ENCODE assay signal across 33 cellular contexts in the genomic region with DNA sequence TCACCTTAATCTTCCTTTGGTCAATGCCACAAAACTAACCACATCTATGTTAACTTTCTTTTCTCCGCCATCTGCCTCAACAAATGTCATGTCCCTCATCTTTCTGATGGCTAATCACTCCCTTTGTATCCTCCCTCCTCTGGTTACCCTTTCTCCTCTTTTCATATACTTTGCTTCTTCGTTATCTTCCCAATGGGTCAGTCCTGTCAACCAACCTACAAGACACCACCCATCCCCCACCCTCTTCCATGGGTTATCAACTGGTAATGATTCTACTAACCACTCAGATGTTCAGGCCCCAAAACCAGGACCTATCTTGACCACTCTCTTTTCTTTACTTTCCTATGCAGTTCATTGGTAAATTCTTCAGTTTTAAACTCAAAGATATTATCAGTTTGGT.
"Had no signal": no experiment of that assay in that cellular context is flagged by ENCODE, and none has a peak within 500 bp of the region (broad histone marks: within the 10 kb centered on the region; RNA-seq: fewer than 3 reads in every experiment).

No MANE protein-coding gene starts in this region.

- ATAC-seq: activated CD4-positive, CD25-positive, alpha-beta regulatory T cell treated with anti-CD3 and anti-CD28 coated beads, Interleukin-2, amount 50 U/mL, for 24 hours; activated naive CD4-positive, alpha-beta T cell treated with anti-CD3 and anti-CD28 coated beads, Interleukin-2, amount 50 U/mL, for 72 hours; activated naive CD8-positive, alpha-beta T cell treated with anti-CD3 and anti-CD28 coated beads, Interleukin-2, amount 50 U/mL, for 24 hours; activated T-cell treated with anti-CD3 and anti-CD28 coated beads, Interleukin-2, amount 50 U/mL, for 72 hours; body of pancreas; effector memory CD8-positive, alpha-beta T cell; gastroesophageal sphincter; heart right ventricle; T-cell had no signal

- H3K36me3 Mint-ChIP-seq: T-cell had no signal

- H3K4me3 ChIP-seq: adrenal gland, body of pancreas, esophagus squamous epithelium, gastroesophageal sphincter, heart right ventricle had no signal

- H3K9me3 Mint-ChIP-seq: activated B cell treated with CpG ODN at 0.5 μM for 24 hours; activated CD4-positive, alpha-beta memory T cell treated with anti-CD3 and anti-CD28 coated beads, Interleukin-2, amount 10 ng/mL, durations not matched to agents 7 days and 5 days; activated CD4-positive, alpha-beta T cell treated with anti-CD3 and anti-CD28 coated beads, Interleukin-2, amount 10 ng/mL, durations not matched to agents 7 days and 5 days; activated naive CD4-positive, alpha-beta T cell treated with anti-CD3 and anti-CD28 coated beads, Interleukin-2, amount 50 U/mL, for 72 hours; activated naive CD8-positive, alpha-beta T cell treated with anti-CD3 and anti-CD28 coated beads, Interleukin-2, amount 50 U/mL, for 24 hours; activated T-cell treated with anti-CD3 and anti-CD28 coated beads, Interleukin-2, amount 50 U/mL, for 24 hours; activated T-cell treated with anti-CD3 and anti-CD28 coated beads, Interleukin-2, amount 50 U/mL, for 72 hours; effector memory CD8-positive, alpha-beta T cell; T-cell; T-helper 1 cell treated with Interleukin-12 subunit alpha and Interleukin-12 subunit beta and Interleukin-4 antibody, amounts not matched to agents 30 μg/mL and 1 μg/mL, for 36 hours; T-helper 2 cell treated with Interferon-gamma antibody and Interleukin-4, amounts not matched to agents 5 μg/mL and 100 μg/mL, for 36 hours had no signal

- H3K36me3 ChIP-seq: adrenal gland, esophagus squamous epithelium, gastroesophageal sphincter, heart right ventricle, WERI-Rb-1 had no signal

- H3K27me3 ChIP-seq: adrenal gland, body of pancreas, esophagus squamous epithelium, gastroesophageal sphincter, heart right ventricle had no signal

- H3K9me3 ChIP-seq: adrenal gland, body of pancreas, esophagus squamous epithelium, gastroesophageal sphincter, heart right ventricle had no signal

- H3K27me3 Mint-ChIP-seq: activated B cell treated with CpG ODN at 0.5 μM for 24 hours; activated naive CD8-positive, alpha-beta T cell treated with anti-CD3 and anti-CD28 coated beads, Interleukin-2, amount 50 U/mL, for 24 hours; activated T-cell treated with anti-CD3 and anti-CD28 coated beads, Interleukin-2, amount 50 U/mL, for 24 hours had no signal

- H3K27ac ChIP-seq: adrenal gland, body of pancreas, esophagus squamous epithelium, gastroesophageal sphincter, heart right ventricle, WERI-Rb-1 had no signal

- FAIRE-seq: colon had no signal

- H3K27ac Mint-ChIP-seq: activated B cell treated with CpG ODN at 0.5 μM for 24 hours; activated CD4-positive, alpha-beta memory T cell treated with anti-CD3 and anti-CD28 coated beads, Interleukin-2, amount 10 ng/mL, durations not matched to agents 7 days and 5 days; activated CD4-positive, alpha-beta T cell treated with anti-CD3 and anti-CD28 coated beads, Interleukin-2, amount 10 ng/mL, durations not matched to agents 7 days and 5 days; activated naive CD4-positive, alpha-beta T cell treated with anti-CD3 and anti-CD28 coated beads, Interleukin-2, amount 50 U/mL, for 72 hours; activated naive CD8-positive, alpha-beta T cell treated with anti-CD3 and anti-CD28 coated beads, Interleukin-2, amount 50 U/mL, for 24 hours; activated T-cell treated with anti-CD3 and anti-CD28 coated beads, Interleukin-2, amount 50 U/mL, for 24 hours; activated T-cell treated with anti-CD3 and anti-CD28 coated beads, Interleukin-2, amount 50 U/mL, for 72 hours; effector memory CD8-positive, alpha-beta T cell; T-cell; T-helper 1 cell treated with Interleukin-12 subunit alpha and Interleukin-12 subunit beta and Interleukin-4 antibody, amounts not matched to agents 30 μg/mL and 1 μg/mL, for 36 hours; T-helper 2 cell treated with Interferon-gamma antibody and Interleukin-4, amounts not matched to agents 5 μg/mL and 100 μg/mL, for 36 hours had no signal

- H3K4me3 Mint-ChIP-seq: activated B cell treated with CpG ODN at 0.5 μM for 24 hours; activated CD4-positive, alpha-beta memory T cell treated with anti-CD3 and anti-CD28 coated beads, Interleukin-2, amount 10 ng/mL, durations not matched to agents 7 days and 5 days; activated CD4-positive, alpha-beta T cell treated with anti-CD3 and anti-CD28 coated beads, Interleukin-2, amount 10 ng/mL, durations not matched to agents 7 days and 5 days; activated naive CD8-positive, alpha-beta T cell treated with anti-CD3 and anti-CD28 coated beads, Interleukin-2, amount 50 U/mL, for 24 hours; activated T-cell treated with anti-CD3 and anti-CD28 coated beads, Interleukin-2, amount 50 U/mL, for 24 hours; effector memory CD8-positive, alpha-beta T cell; T-helper 1 cell treated with Interleukin-12 subunit alpha and Interleukin-12 subunit beta and Interleukin-4 antibody, amounts not matched to agents 30 μg/mL and 1 μg/mL, for 36 hours; T-helper 2 cell treated with Interferon-gamma antibody and Interleukin-4, amounts not matched to agents 5 μg/mL and 100 μg/mL, for 36 hours had no signal

- DNase-seq: activated B cell treated with CpG ODN at 0.5 μM for 24 hours; activated CD4-positive, alpha-beta memory T cell treated with anti-CD3 and anti-CD28 coated beads, Interleukin-2, amount 10 ng/mL, durations not matched to agents 7 days and 5 days; activated CD4-positive, alpha-beta T cell treated with anti-CD3 and anti-CD28 coated beads, Interleukin-2, amount 10 ng/mL, durations not matched to agents 7 days and 5 days; activated CD4-positive, alpha-beta T cell treated with anti-CD3 and anti-CD28 coated beads, Interleukin-2, amount 50 U/mL, for 4 hours; activated CD8-positive, alpha-beta memory T cell treated with anti-CD3 and anti-CD28 coated beads, Interleukin-2, amount 50 U/mL, for 48 hours; activated gamma-delta T cell treated with Interleukin-2 at 50 U/mL for 16 hours; activated naive CD4-positive, alpha-beta T cell treated with Interleukin-2 at 50 U/mL for 16 hours; activated naive CD8-positive, alpha-beta T cell treated with anti-CD3 and anti-CD28 coated beads, Interleukin-2, amount 50 U/mL, for 24 hours; activated T-cell treated with anti-CD3 and anti-CD28 coated beads for 4 hours; activated T-cell treated with anti-CD3 and anti-CD28 coated beads, Interleukin-2, amount 50 U/mL, for 24 hours; activated T-cell treated with anti-CD3 and anti-CD28 coated beads, Interleukin-2, amount 50 U/mL, for 72 hours; adrenal gland; amygdala; aorta; body of pancreas; caudate nucleus; cortex of kidney; dermis blood vessel endothelial cell; effector CD4-positive, alpha-beta T cell; effector memory CD8-positive, alpha-beta T cell; esophagus squamous epithelium; foreskin melanocyte; heart right ventricle; SW 1271; T-cell; T1000; WERI-Rb-1 had no signal
